In genomic region chr12:65826513-65827171, GRCh38 we compare ENCODE assay signal across 8 cellular contexts. TPM values are rescaled to one million over a fixed set of nuclear protein-coding genes. Genes with fewer than 3 reads are reported as not detected.
DNase-seq lines count a peak whose midpoint lies in the region; ATAC-seq, FAIRE-seq and TF ChIP-seq lines count a peak whose summit lies in the region.

No MANE protein-coding gene starts in this region.

- H3K4me2 ChIP-seq in neural progenitor cell: peak overlapping the region; percentile 86

- H3K4me3 ChIP-seq in MG63 (peak overlapping the region; percentile 63), neural progenitor cell (peak overlapping the region; percentile 73)

- no peaks in the 10 kb centered on the region for H3K9me3 Mint-ChIP-seq in neural progenitor cell
- no peaks in the 10 kb centered on the region for H3K9me3 Mint-ChIP-seq in activated CD4-positive, alpha-beta memory T cell treated with anti-CD3 and anti-CD28 coated beads for 36 hours

- TF ChIP-seq CTCF in neural progenitor cell (IDR thresholded peaks at IDR 0.05): no peak

- DNase-seq in DMS114 treated with DMSO at 0.1 percent for 48 hours (lab: John Stamatoyannopoulos, UW; ENCODE audit: unreplicated experiment) (peak; percentile 70), MG63 (no peak), epidermal melanocyte (ENCODE audit: insufficient read length, low spot score) (peak; percentile 61), neural progenitor cell (ENCODE audit: low spot score) (peak; percentile 28), GM12892 (ENCODE audit: insufficient read length) (no peak)
- no peak for DNase-seq in activated CD8-positive, alpha-beta memory T cell treated with anti-CD3 and anti-CD28 coated beads, Interleukin-2, amount 50 U/mL, for 4 hours
- DNase-seq in activated CD4-positive, alpha-beta memory T cell treated with anti-CD3 and anti-CD28 coated beads for 36 hours: no peak

- H3K4me1 ChIP-seq in neural progenitor cell: peaks cover 32% of the 10 kb centered on the region

- peaks cover 91% of the 10 kb centered on the region for H3K79me2 ChIP-seq in neural progenitor cell (ENCODE audit: low read depth)

- peak overlapping the region; percentile 3 for H2AFZ ChIP-seq in neural progenitor cell (replicated peaks)

- POLR2A ChIA-PET in activated CD4-positive, alpha-beta memory T cell treated with anti-CD3 and anti-CD28 coated beads for 36 hours (lab: Charles Lee): no interaction called here

- peak overlapping the region; percentile 96 for H3K4me3 Mint-ChIP-seq in neural progenitor cell
- no peak overlapping the region for H3K4me3 Mint-ChIP-seq in activated CD4-positive, alpha-beta memory T cell treated with anti-CD3 and anti-CD28 coated beads for 36 hours

- peaks cover 17% of the 10 kb centered on the region for H4K20me1 ChIP-seq in neural progenitor cell (ENCODE audit: low read depth)

- H3K9me3 ChIP-seq in MG63 (no peaks in the 10 kb centered on the region), neural progenitor cell (ENCODE audit: low read depth) (no peaks in the 10 kb centered on the region)

- intact Hi-C loops in activated CD4-positive, alpha-beta memory T cell treated with anti-CD3 and anti-CD28 coated beads for 36 hours (cut with micrococcal nuclease): loop anchor here (10.0 kb wide), 2 partner anchors 158 to 258 kb away; no protein-coding TSS in a partner anchor

- peaks cover 11% of the 10 kb centered on the region for H3K36me3 Mint-ChIP-seq in neural progenitor cell
- H3K36me3 Mint-ChIP-seq in activated CD4-positive, alpha-beta memory T cell treated with anti-CD3 and anti-CD28 coated beads for 36 hours: no peaks in the 10 kb centered on the region

- CTCF ChIA-PET in activated CD4-positive, alpha-beta memory T cell treated with anti-CD3 and anti-CD28 coated beads for 36 hours (lab: Charles Lee): no interaction called here

- FAIRE-seq in GM12892 (lab: Jason Lieb, UNC): no peak

- no peak for TF ChIP-seq POLR2A in GM12892 (IDR thresholded peaks at IDR 0.05; ENCODE audit: low read depth, low read length)

- peaks cover 42% of the 10 kb centered on the region for H3K4me1 Mint-ChIP-seq in neural progenitor cell
- H3K4me1 Mint-ChIP-seq in activated CD4-positive, alpha-beta memory T cell treated with anti-CD3 and anti-CD28 coated beads for 36 hours (ENCODE audit: low read depth): peaks cover 12% of the 10 kb centered on the region

- H3K27me3 ChIP-seq in MG63 (no peaks in the 10 kb centered on the region), neural progenitor cell (no peaks in the 10 kb centered on the region)

- peak overlapping the region; percentile 94 for H3K27ac Mint-ChIP-seq in neural progenitor cell
- H3K27ac Mint-ChIP-seq in activated CD4-positive, alpha-beta memory T cell treated with anti-CD3 and anti-CD28 coated beads for 36 hours: no peak overlapping the region

- H3K27ac ChIP-seq in neural progenitor cell: peak overlapping the region; percentile 89

- H3K36me3 ChIP-seq in MG63: no peaks in the 10 kb centered on the region
- H3K36me3 ChIP-seq in neural progenitor cell: peaks cover 14% of the 10 kb centered on the region

- H3K9ac ChIP-seq in neural progenitor cell: peak overlapping the region; percentile 70

- H3F3A ChIP-seq in neural progenitor cell (ENCODE audit: low read depth): peaks cover 48% of the 10 kb centered on the region

- peaks cover 13% of the 10 kb centered on the region for H3K27me3 Mint-ChIP-seq in neural progenitor cell (ENCODE audit: insufficient read depth, low read depth)
- peaks cover 47% of the 10 kb centered on the region for H3K27me3 Mint-ChIP-seq in activated CD4-positive, alpha-beta memory T cell treated with anti-CD3 and anti-CD28 coated beads for 36 hours

- no peak for ATAC-seq in GM21576 (IDR thresholded peaks at IDR 0.05; ENCODE audit: unreplicated experiment)

RNA-seq across cellular contexts. Expression of gene HMGA2, which starts 2.4 kb away (rescaled TPM):
- 0.79 and 1.1 TPM in 2 replicates for total RNA-seq in MG63 (2014; rRNA removed; shearing (Covaris generic); ENCODE audit: low replicate concordance)
- 136 and 200 TPM in 2 replicates for total RNA-seq in neural progenitor cell (ENCODE audit: low replicate concordance)
- total RNA-seq in activated CD4-positive, alpha-beta memory T cell treated with anti-CD3 and anti-CD28 coated beads for 36 hours: not detected
- 0.06 TPM for polyA plus RNA-seq in GM12892 (2012; ENCODE audit: missing spikeins)

Comparison
In these comparisons a context has a peak if more than half of its experiments do, and no peak if none do; other contexts are left out.
1. DNase-seq: peak in DMS114 treated with DMSO at 0.1 percent for 48 hours (single experiment), epidermal melanocyte (single experiment) and neural progenitor cell (single experiment); none in MG63 (single experiment), activated CD8-positive, alpha-beta memory T cell treated with anti-CD3 and anti-CD28 coated beads, Interleukin-2, amount 50 U/mL, for 4 hours (single experiment), activated CD4-positive, alpha-beta memory T cell treated with anti-CD3 and anti-CD28 coated beads for 36 hours (single experiment) and GM12892 (single experiment).
2. RNA of gene HMGA2, which starts 2.4 kb away (total RNA-seq): 136 to 200 TPM in neural progenitor cell; 0.79 to 1.1 TPM in MG63 and not detected in activated CD4-positive, alpha-beta memory T cell treated with anti-CD3 and anti-CD28 coated beads for 36 hours; every median in the first group is over 10 times any median in the second.